16 cellular contexts compared by ENCODE assay signal in genomic region chr10:97362310-97363033, GRCh38.
"Had no signal": no experiment of that assay in that cellular context is flagged by ENCODE, and none has a peak within 500 bp of the region (broad histone marks: within the 10 kb centered on the region; RNA-seq: fewer than 3 reads in every experiment).

No MANE protein-coding gene starts in this region.

- H3K27ac ChIP-seq: body of pancreas, epithelial cell of prostate, suprapubic skin, VCaP had no signal

- H3K4me3 ChIP-seq: body of pancreas, suprapubic skin had no signal

- H3K27me3 ChIP-seq: body of pancreas, suprapubic skin had no signal

- DNase-seq: activated CD4-positive, alpha-beta memory T cell treated with anti-CD3 and anti-CD28 coated beads for 36 hours; activated gamma-delta T cell treated with Interleukin-2 at 50 U/mL for 16 hours; activated naive CD8-positive, alpha-beta T cell treated with anti-CD3 and anti-CD28 coated beads for 36 hours; activated T-cell treated with anti-CD3 and anti-CD28 coated beads for 4 hours; body of pancreas; effector memory CD8-positive, alpha-beta T cell; foreskin fibroblast; islet precursor cell; left colon; nephron progenitor cell; stimulated activated CD4-positive, alpha-beta T cell treated with anti-CD3 and anti-CD28 coated beads, Interleukin-2, amount 100 ng/mL, for 24 hours; T-helper 2 cell; trophoblast cell had no signal

- H3K9me3 ChIP-seq: body of pancreas, suprapubic skin had no signal

- H3K4me1 ChIP-seq: body of pancreas, suprapubic skin had no signal
